8 cellular contexts compared by ENCODE assay signal in genomic region chr10:28676297-28676967, GRCh38. TPM values are rescaled to one million over a fixed set of nuclear protein-coding genes. Genes with fewer than 3 reads are reported as not detected.
DNase-seq lines count a peak whose midpoint lies in the region; ATAC-seq, FAIRE-seq and TF ChIP-seq lines count a peak whose summit lies in the region.

No MANE protein-coding gene starts in this region.

- peak overlapping the region; percentile 82 for H3K4me2 ChIP-seq in endothelial cell of umbilical vein (ENCODE audit: insufficient read depth, low read length)

- H3K27me3 Mint-ChIP-seq in T-helper 17 cell, result peaks cover 70% of the 10 kb centered on the region
- H3K27me3 Mint-ChIP-seq in naive thymus-derived CD4-positive, alpha-beta T cell, result peaks cover 60 to 76% (median 69%) of the 10 kb centered on the region in 5 donors

- no peaks in the 10 kb centered on the region for H3K79me2 ChIP-seq in endothelial cell of umbilical vein (ENCODE audit: control insufficient read depth, insufficient read depth, low read length)

- CTCF ChIA-PET in endothelial cell of umbilical vein (lab: Charles Lee), result interaction anchor here (0.7 to 10.3 kb wide), 8 partner anchors 12 to 628 kb away, joined by 3 to 94 read pairs (median 7); no protein-coding TSS in a partner anchor
- CTCF ChIA-PET in naive thymus-derived CD4-positive, alpha-beta T cell (lab: Charles Lee), result interaction anchor here (1.1 kb wide), 1 partner anchor 13 kb away, joined by 5 read pairs; no protein-coding TSS in a partner anchor

- H3K4me1 ChIP-seq in endothelial cell of umbilical vein (ENCODE audit: control insufficient read depth, extremely low read depth, insufficient read depth, low read length), result peaks cover 32% of the 10 kb centered on the region
- peaks cover 0 to 26% of the 10 kb centered on the region in 2 donors for H3K4me1 ChIP-seq in naive thymus-derived CD4-positive, alpha-beta T cell (ENCODE audit: control insufficient read depth in 2 of 2, insufficient read depth in 2 of 2, low read length in 2 of 2)

- peak overlapping the region in 2 of 3 experiments; percentile 36 to 45 for H3K4me3 ChIP-seq in endothelial cell of umbilical vein (replicated peaks in 1 of 3; ENCODE audit: insufficient read depth in 1 of 3, low read depth in 1 of 3, low read length in 3 of 3)
- peak overlapping the region; percentile 57 for H3K4me3 ChIP-seq in naive thymus-derived CD4-positive, alpha-beta T cell (ENCODE audit: low read length)

- H3K9me3 ChIP-seq in T-helper 17 cell (ENCODE audit: control insufficient read depth, low read length, poor library complexity, severe bottlenecking), result no peaks in the 10 kb centered on the region
- no peaks in the 10 kb centered on the region for H3K9me3 ChIP-seq in endothelial cell of umbilical vein (replicated peaks; ENCODE audit: control insufficient read depth, insufficient read depth, low read length)
- no peaks in the 10 kb centered on the region for H3K9me3 ChIP-seq in naive thymus-derived CD4-positive, alpha-beta T cell (ENCODE audit: control insufficient read depth in 2 of 3, low read length in 3 of 3)

- H4K20me1 ChIP-seq in endothelial cell of umbilical vein (replicated peaks; ENCODE audit: control insufficient read depth, extremely low read depth, insufficient read depth, low read length), result no peaks in the 10 kb centered on the region

- peak overlapping the region; percentile 48 for H3K9ac ChIP-seq in endothelial cell of umbilical vein (replicated peaks; ENCODE audit: extremely low read depth, insufficient read depth, low read length)

- H3K9me1 ChIP-seq in endothelial cell of umbilical vein (replicated peaks; ENCODE audit: control insufficient read depth, extremely low read depth, insufficient read depth, low read length), result no peaks in the 10 kb centered on the region

- H3K27ac ChIP-seq in endothelial cell of umbilical vein (ENCODE audit: insufficient read depth, low read depth, low read length), result no peak overlapping the region
- no peak overlapping the region for H3K27ac ChIP-seq in naive thymus-derived CD4-positive, alpha-beta T cell (ENCODE audit: low read depth, low read length)

- H3K36me3 Mint-ChIP-seq in T-helper 17 cell (ENCODE audit: low read depth), result peaks cover 4% of the 10 kb centered on the region
- no peaks in the 10 kb centered on the region for H3K36me3 Mint-ChIP-seq in naive thymus-derived CD4-positive, alpha-beta T cell

- no peak for ATAC-seq in T-helper 17 cell
- ATAC-seq in naive thymus-derived CD4-positive, alpha-beta T cell, result no peak

- no peak for TF ChIP-seq CTCF in endothelial cell of umbilical vein (IDR thresholded peaks at IDR 0.05; ENCODE audit: extremely low read depth in 1 of 2, insufficient read depth in 1 of 2, low read depth in 1 of 2, low read length in 2 of 2)

- no peaks in the 10 kb centered on the region for H3K9me3 Mint-ChIP-seq in naive thymus-derived CD4-positive, alpha-beta T cell

- FAIRE-seq in endothelial cell of umbilical vein (lab: Jason Lieb, UNC), result no peak

- peaks cover 21% of the 10 kb centered on the region for H3K4me1 Mint-ChIP-seq in T-helper 17 cell
- peaks cover 19 to 32% (median 26%) of the 10 kb centered on the region in 7 donors for H3K4me1 Mint-ChIP-seq in naive thymus-derived CD4-positive, alpha-beta T cell

- no peak overlapping the region for H3K27ac Mint-ChIP-seq in T-helper 17 cell
- H3K27ac Mint-ChIP-seq in naive thymus-derived CD4-positive, alpha-beta T cell, result peak overlapping the region in 2 of 9 donors; percentile 38 to 43

- peak overlapping the region; percentile 85 for H3K4me3 Mint-ChIP-seq in T-helper 17 cell
- peak overlapping the region; percentile 63 to 87 (median 79) for H3K4me3 Mint-ChIP-seq in naive thymus-derived CD4-positive, alpha-beta T cell

- peak overlapping the region; percentile 88 for H2AFZ ChIP-seq in endothelial cell of umbilical vein (ENCODE audit: low read depth, low read length)

- H3K27me3 ChIP-seq in endothelial cell of umbilical vein (ENCODE audit: control insufficient read depth in 2 of 2, insufficient read depth in 2 of 2, low read length in 2 of 2), result peaks cover 20 to 37% of the 10 kb centered on the region in 2 experiments
- H3K27me3 ChIP-seq in naive thymus-derived CD4-positive, alpha-beta T cell (ENCODE audit: control insufficient read depth in 2 of 2, insufficient read depth in 2 of 2, low read length in 2 of 2), result peaks cover 11 to 20% of the 10 kb centered on the region in 2 donors

- dilution Hi-C loops in endothelial cell of umbilical vein (cut with MboI; ENCODE audit: extremely low pct_ligation_motif_present, low sequenced_read_pairs), result no loop called here

- POLR2A ChIA-PET in endothelial cell of umbilical vein (lab: Charles Lee), result no interaction called here
- POLR2A ChIA-PET in naive thymus-derived CD4-positive, alpha-beta T cell (lab: Charles Lee), result no interaction called here

- no peak for TF ChIP-seq POLR2A in endothelial cell of umbilical vein (IDR thresholded peaks at IDR 0.05; ENCODE audit: low read depth, low read length)

- BruUV-seq in endothelial cell of umbilical vein (replicated peaks; lab: Mats Ljungman, UMichigan), result no TSS peak

- intact Hi-C loops in endothelial cell of umbilical vein (cut with micrococcal nuclease), result loop anchor here (5.0 kb wide), 1 partner anchor 456 kb away; no protein-coding TSS in a partner anchor
- intact Hi-C loops in naive thymus-derived CD4-positive, alpha-beta T cell (cut with micrococcal nuclease), result loop anchor here (2.0 to 10.0 kb wide), 10 partner anchors 121 to 1816 kb away; partner anchors contain the start of genes ABI1 (in 1 of the 2), ACBD5 (in 1 of the 2), MASTL (in 1 of the 2) and MKX (in 1 of the 2)

- peak; percentile 14 to 24 for DNase-seq in activated CD4-positive, alpha-beta T cell treated with anti-CD3 and anti-CD28 coated beads for 4 hours
- DNase-seq in activated CD4-positive, alpha-beta T cell treated with anti-CD3 and anti-CD28 coated beads for 1 hour, result no peak
- DNase-seq in T-helper 17 cell, result peak in 1 of 3 donors; percentile 14
- DNase-seq in endothelial cell of umbilical vein (ENCODE audit: low read depth, low spot score), result peak; percentile 34
- DNase-seq in naive thymus-derived CD4-positive, alpha-beta T cell, result peak in 1 of 9 donors; percentile 15
- no peak for DNase-seq in AG08396 (ENCODE audit: low spot score)
- no peak for DNase-seq in COLO829 (ENCODE audit: low spot score)
- no peak for DNase-seq in SKM-1 treated with dmso at 0.1 percent for 144 hours (lab: John Stamatoyannopoulos, UW; ENCODE audit: unreplicated experiment)

- no peaks in the 10 kb centered on the region for H3K36me3 ChIP-seq in endothelial cell of umbilical vein (ENCODE audit: control insufficient read depth in 2 of 2, extremely low read depth in 1 of 2, insufficient read depth in 2 of 2, low read length in 2 of 2)
- H3K36me3 ChIP-seq in naive thymus-derived CD4-positive, alpha-beta T cell (ENCODE audit: control insufficient read depth in 2 of 3, insufficient read depth in 3 of 3, low read length in 3 of 3), result no peaks in the 10 kb centered on the region

TF ChIP-seq in endothelial cell of umbilical vein, 7 proteins besides CTCF, POLR2A, EP300 and RAD21:
- TF ChIP-seq MYC (IDR thresholded peaks at IDR 0.05; ENCODE audit: low read depth, low read length), result no peak
- no peak for TF ChIP-seq GATA2 (IDR thresholded peaks at IDR 0.05; ENCODE audit: insufficient read depth, insufficient read length, low read depth, low read length)
- TF ChIP-seq JUN (IDR thresholded peaks at IDR 0.05; ENCODE audit: borderline replicate concordance, insufficient read depth, insufficient read length, low read depth), result no peak
- TF ChIP-seq FOS (IDR thresholded peaks at IDR 0.05; ENCODE audit: borderline replicate concordance, insufficient read depth, low read length), result no peak
- TF ChIP-seq MAX (IDR thresholded peaks at IDR 0.05; ENCODE audit: insufficient read depth, insufficient read length), result no peak
- TF ChIP-seq EZH2 (IDR thresholded peaks at IDR 0.05; ENCODE audit: borderline replicate concordance, low read depth, low read length, severe bottlenecking), result peak; percentile 70
- no peak for TF ChIP-seq POLR2AphosphoS5 (IDR thresholded peaks at IDR 0.05; ENCODE audit: insufficient read depth, low read depth, low read length)

RNA-seq across cellular contexts. Expression of gene BAMBI, which starts 0.9 kb away (rescaled TPM):
- total RNA-seq in T-helper 17 cell (1 to 10 TPM in 1 of 2 donors, under 1 TPM in 1; 0.92 to 4.1 TPM), endothelial cell of umbilical vein (3.2 and 4.3 TPM in 2 replicates)
- 3.2 TPM in 2 replicates for polyA plus RNA-seq in endothelial cell of umbilical vein
- polyA plus RNA-seq in endothelial cell of umbilical vein (2011; cell fraction: cytosol; rRNA removed), result 3.0 and 3.3 TPM in 2 replicates
- polyA plus RNA-seq in endothelial cell of umbilical vein (2011; cell fraction: nucleus; rRNA removed), result 2.4 and 3.6 TPM in 2 replicates
- polyA plus RNA-seq in endothelial cell of umbilical vein (2012), result 4.3 and 5.5 TPM in 2 replicates
- 2.6 TPM in 2 replicates for polyA minus RNA-seq in endothelial cell of umbilical vein
- polyA minus RNA-seq in endothelial cell of umbilical vein (2011; cell fraction: cytosol; rRNA and poly(A)+ RNA removed), result 1.0 TPM
- 0.87 and 1.1 TPM in 2 replicates for polyA minus RNA-seq in endothelial cell of umbilical vein (2011; cell fraction: nucleus; rRNA and poly(A)+ RNA removed)
- total RNA-seq in naive thymus-derived CD4-positive, alpha-beta T cell, result 1 to 10 TPM in 2 of 5 experiments, under 1 TPM in 2, not detected in 1; 0.12 to 1.6 (median 0.80) TPM
- polyA plus RNA-seq in naive thymus-derived CD4-positive, alpha-beta T cell, result not detected

Comparison
In these comparisons a context has a peak if more than half of its experiments do, and no peak if none do; other contexts are left out.
1. DNase-seq: peak in activated CD4-positive, alpha-beta T cell treated with anti-CD3 and anti-CD28 coated beads for 4 hours (2 of 2) and endothelial cell of umbilical vein (single experiment); none in activated CD4-positive, alpha-beta T cell treated with anti-CD3 and anti-CD28 coated beads for 1 hour (single experiment), AG08396 (single experiment), COLO829 (single experiment) and SKM-1 treated with dmso at 0.1 percent for 144 hours (single experiment).